ENCODE assay signal across 1 cellular context in the genomic region with DNA sequence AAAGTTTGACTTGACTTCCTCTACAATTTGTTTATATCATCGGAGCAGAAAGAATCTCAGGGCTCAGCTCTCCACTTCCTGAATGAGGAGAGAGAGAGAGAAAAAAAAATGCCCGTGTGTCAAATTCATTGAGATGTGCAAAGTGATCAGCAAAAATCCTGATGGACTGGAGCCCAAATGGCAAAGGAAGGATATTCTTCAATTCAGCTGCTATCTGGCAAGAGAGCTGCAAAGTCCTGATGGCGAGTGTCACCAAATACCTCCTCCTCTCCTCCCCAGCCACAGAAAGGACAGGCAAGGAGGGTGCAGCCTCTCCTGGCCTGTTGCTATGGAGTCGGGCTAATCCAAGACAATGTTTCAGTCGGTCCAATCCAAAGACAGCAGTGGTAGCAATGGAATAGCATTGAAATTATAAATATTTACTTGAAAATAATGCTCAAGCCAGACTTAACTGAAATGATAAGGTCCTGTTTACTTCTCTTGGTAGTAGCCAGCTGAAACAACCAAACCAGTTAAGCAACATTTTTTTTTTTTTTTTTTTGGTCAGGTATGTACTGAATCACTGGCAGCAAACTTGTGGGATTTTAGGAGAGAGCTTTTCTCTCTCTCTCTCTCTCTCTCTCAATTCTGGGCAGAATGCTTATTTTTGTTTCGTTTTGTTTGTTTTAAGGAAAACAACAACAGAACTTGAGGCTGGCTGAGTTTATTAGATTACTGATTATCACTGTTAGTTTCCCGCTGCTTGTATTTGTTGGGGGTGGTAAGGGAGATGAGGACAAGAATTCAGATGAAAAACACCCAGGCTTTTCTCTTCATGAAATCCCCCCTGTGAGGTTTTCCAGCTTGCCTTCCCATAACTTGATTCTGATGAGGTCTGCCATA.
TF ChIP-seq lines count a peak whose summit lies in the region.

No MANE protein-coding gene starts in this region.

TF ChIP-seq in HepG2, 621 proteins besides CTCF, POLR2A, EP300 and RAD21 (continued from another document and continues in another):
- peak; percentile 47; the same call in 1 of the 2 replicates for TF ChIP-seq ARID5B (CRISPR knock-in tag; IDR thresholded peaks at IDR 0.05)
- no peak for TF ChIP-seq ZNF776 (CRISPR knock-in tag; IDR thresholded peaks at IDR 0.05)
- TF ChIP-seq, protein P1, sequence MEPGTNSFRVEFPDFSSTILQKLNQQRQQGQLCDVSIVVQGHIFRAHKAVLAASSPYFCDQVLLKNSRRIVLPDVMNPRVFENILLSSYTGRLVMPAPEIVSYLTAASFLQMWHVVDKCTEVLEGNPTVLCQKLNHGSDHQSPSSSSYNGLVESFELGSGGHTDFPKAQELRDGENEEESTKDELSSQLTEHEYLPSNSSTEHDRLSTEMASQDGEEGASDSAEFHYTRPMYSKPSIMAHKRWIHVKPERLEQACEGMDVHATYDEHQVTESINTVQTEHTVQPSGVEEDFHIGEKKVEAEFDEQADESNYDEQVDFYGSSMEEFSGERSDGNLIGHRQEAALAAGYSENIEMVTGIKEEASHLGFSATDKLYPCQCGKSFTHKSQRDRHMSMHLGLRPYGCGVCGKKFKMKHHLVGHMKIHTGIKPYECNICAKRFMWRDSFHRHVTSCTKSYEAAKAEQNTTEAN (CRISPR knock-in tag; conservative IDR thresholded peaks at IDR 0.05), result 0 out of 2 replicates have a peak, but pooled peaks have one; percentile 7
- 0 out of 2 replicates have a peak, but pooled peaks have one; percentile 15 for TF ChIP-seq ZNF331 (CRISPR knock-in tag; IDR thresholded peaks at IDR 0.05)
- TF ChIP-seq NFE2L2 (IDR thresholded peaks at IDR 0.05; ENCODE audit: low read length), result no peak
- no peak for TF ChIP-seq ARID3A (IDR thresholded peaks at IDR 0.05; ENCODE audit: low read depth, low read length)
- peak; percentile 29; the same call in 1 of the 2 replicates for TF ChIP-seq FOXA3 (CRISPR knock-in tag; IDR thresholded peaks at IDR 0.05)
- TF ChIP-seq ZNF775 (CRISPR knock-in tag; IDR thresholded peaks at IDR 0.05; ENCODE audit: borderline replicate concordance), result no peak
- no peak for TF ChIP-seq FOXP1 (IDR thresholded peaks at IDR 0.05)
- TF ChIP-seq FOXP1 (CRISPR knock-in tag; IDR thresholded peaks at IDR 0.05), result peak; percentile 75
- TF ChIP-seq NCOA5 (CRISPR knock-in tag; IDR thresholded peaks at IDR 0.05), result no peak
- no peak for TF ChIP-seq ZFP82 (CRISPR knock-in tag; IDR thresholded peaks at IDR 0.05; ENCODE audit: borderline replicate concordance)
- TF ChIP-seq ZMYM3 (CRISPR knock-in tag; IDR thresholded peaks at IDR 0.05), result 0 out of 2 replicates have a peak, but pooled peaks have one; percentile 29
- TF ChIP-seq, protein P2, sequence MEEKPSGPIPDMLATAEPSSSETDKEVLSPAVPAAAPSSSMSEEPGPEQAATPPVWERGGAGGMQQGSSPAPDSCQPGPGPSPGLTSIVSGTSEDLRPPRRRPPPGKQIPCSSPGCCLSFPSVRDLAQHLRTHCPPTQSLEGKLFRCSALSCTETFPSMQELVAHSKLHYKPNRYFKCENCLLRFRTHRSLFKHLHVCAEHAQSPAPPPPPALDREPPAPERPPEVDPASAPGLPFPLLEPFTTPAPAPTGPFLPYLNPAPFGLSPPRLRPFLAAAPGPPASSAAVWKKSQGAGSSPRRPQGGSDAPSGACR (CRISPR knock-in tag; IDR thresholded peaks at IDR 0.05), result no peak
- TF ChIP-seq, protein P3, sequence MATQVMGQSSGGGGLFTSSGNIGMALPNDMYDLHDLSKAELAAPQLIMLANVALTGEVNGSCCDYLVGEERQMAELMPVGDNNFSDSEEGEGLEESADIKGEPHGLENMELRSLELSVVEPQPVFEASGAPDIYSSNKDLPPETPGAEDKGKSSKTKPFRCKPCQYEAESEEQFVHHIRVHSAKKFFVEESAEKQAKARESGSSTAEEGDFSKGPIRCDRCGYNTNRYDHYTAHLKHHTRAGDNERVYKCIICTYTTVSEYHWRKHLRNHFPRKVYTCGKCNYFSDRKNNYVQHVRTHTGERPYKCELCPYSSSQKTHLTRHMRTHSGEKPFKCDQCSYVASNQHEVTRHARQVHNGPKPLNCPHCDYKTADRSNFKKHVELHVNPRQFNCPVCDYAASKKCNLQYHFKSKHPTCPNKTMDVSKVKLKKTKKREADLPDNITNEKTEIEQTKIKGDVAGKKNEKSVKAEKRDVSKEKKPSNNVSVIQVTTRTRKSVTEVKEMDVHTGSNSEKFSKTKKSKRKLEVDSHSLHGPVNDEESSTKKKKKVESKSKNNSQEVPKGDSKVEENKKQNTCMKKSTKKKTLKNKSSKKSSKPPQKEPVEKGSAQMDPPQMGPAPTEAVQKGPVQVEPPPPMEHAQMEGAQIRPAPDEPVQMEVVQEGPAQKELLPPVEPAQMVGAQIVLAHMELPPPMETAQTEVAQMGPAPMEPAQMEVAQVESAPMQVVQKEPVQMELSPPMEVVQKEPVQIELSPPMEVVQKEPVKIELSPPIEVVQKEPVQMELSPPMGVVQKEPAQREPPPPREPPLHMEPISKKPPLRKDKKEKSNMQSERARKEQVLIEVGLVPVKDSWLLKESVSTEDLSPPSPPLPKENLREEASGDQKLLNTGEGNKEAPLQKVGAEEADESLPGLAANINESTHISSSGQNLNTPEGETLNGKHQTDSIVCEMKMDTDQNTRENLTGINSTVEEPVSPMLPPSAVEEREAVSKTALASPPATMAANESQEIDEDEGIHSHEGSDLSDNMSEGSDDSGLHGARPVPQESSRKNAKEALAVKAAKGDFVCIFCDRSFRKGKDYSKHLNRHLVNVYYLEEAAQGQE (IDR thresholded peaks at IDR 0.05; ENCODE audit: borderline replicate concordance in 1 of 2, low read depth in 1 of 2, low read length in 2 of 2), result no peak
- peak; percentile 62 for TF ChIP-seq SAP130 (CRISPR knock-in tag; IDR thresholded peaks at IDR 0.05; ENCODE audit: low read depth)
- TF ChIP-seq ZNF772 (CRISPR knock-in tag; IDR thresholded peaks at IDR 0.05), result no peak
- TF ChIP-seq HOXA3 (CRISPR knock-in tag; IDR thresholded peaks at IDR 0.05), result no peak
- peak; percentile 40; the same call in 1 of the 2 replicates for TF ChIP-seq HDAC2 (CRISPR knock-in tag; IDR thresholded peaks at IDR 0.05)
- TF ChIP-seq CREB1 (IDR thresholded peaks at IDR 0.05), result no peak
- 0 out of 2 replicates have a peak, but pooled peaks have one; percentile 20 for TF ChIP-seq CREB1 (CRISPR knock-in tag; IDR thresholded peaks at IDR 0.05)
- TF ChIP-seq SMARCE1 (IDR thresholded peaks at IDR 0.05; ENCODE audit: borderline replicate concordance), result no peak
- TF ChIP-seq DPF2 (CRISPR knock-in tag; IDR thresholded peaks at IDR 0.05; ENCODE audit: borderline replicate concordance, low read depth), result 0 out of 2 replicates have a peak, but pooled peaks have one; percentile 11
- TF ChIP-seq HOXA5 (CRISPR knock-in tag; IDR thresholded peaks at IDR 0.05), result 0 out of 2 replicates have a peak, but pooled peaks have one; percentile 0
- no peak for TF ChIP-seq TP53 (CRISPR knock-in tag; conservative IDR thresholded peaks at IDR 0.05)
- no peak for TF ChIP-seq ZNF614 (CRISPR knock-in tag; IDR thresholded peaks at IDR 0.05; ENCODE audit: borderline replicate concordance)
- peak; percentile 53; the same call in 1 of the 2 replicates for TF ChIP-seq ZNF644 (CRISPR knock-in tag; IDR thresholded peaks at IDR 0.05; ENCODE audit: low read depth)
- no peak for TF ChIP-seq MXI1 (IDR thresholded peaks at IDR 0.05; ENCODE audit: borderline replicate concordance, low read depth, low read length)
- 0 out of 2 replicates have a peak, but pooled peaks have one; percentile 15 for TF ChIP-seq SNAI1 (CRISPR knock-in tag; IDR thresholded peaks at IDR 0.05; ENCODE audit: borderline replicate concordance)
- TF ChIP-seq ZNF768 (CRISPR knock-in tag; IDR thresholded peaks at IDR 0.05), result no peak
- 0 out of 2 replicates have a peak, but pooled peaks have one; percentile 30 for TF ChIP-seq IRF2 (CRISPR knock-in tag; IDR thresholded peaks at IDR 0.05)
- TF ChIP-seq, protein P4, sequence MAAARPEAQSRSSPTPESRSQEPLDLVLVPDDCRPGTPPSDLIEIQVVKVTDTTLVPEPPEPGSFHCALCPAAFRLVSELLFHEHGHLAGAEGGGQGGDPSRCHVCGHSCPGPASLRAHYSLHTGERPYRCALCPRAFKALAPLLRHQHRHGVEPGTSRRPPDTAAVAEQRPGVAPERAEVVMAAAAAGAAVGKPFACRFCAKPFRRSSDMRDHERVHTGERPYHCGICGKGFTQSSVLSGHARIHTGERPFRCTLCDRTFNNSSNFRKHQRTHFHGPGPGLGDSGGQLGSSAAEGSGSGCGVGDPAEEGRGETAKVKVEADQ (CRISPR knock-in tag; IDR thresholded peaks at IDR 0.05; ENCODE audit: borderline replicate concordance), result no peak
- TF ChIP-seq, protein P5, sequence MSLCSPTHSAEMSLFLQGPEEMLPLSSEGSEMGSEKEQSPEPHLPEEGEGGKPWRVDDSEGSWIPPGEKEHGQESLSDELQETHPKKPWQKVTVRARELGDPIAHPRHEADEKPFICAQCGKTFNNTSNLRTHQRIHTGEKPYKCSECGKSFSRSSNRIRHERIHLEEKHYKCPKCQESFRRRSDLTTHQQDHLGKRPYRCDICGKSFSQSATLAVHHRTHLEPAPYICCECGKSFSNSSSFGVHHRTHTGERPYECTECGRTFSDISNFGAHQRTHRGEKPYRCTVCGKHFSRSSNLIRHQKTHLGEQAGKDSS (CRISPR knock-in tag; IDR thresholded peaks at IDR 0.05; ENCODE audit: borderline replicate concordance, low read depth), result no peak
- TF ChIP-seq, protein P6, sequence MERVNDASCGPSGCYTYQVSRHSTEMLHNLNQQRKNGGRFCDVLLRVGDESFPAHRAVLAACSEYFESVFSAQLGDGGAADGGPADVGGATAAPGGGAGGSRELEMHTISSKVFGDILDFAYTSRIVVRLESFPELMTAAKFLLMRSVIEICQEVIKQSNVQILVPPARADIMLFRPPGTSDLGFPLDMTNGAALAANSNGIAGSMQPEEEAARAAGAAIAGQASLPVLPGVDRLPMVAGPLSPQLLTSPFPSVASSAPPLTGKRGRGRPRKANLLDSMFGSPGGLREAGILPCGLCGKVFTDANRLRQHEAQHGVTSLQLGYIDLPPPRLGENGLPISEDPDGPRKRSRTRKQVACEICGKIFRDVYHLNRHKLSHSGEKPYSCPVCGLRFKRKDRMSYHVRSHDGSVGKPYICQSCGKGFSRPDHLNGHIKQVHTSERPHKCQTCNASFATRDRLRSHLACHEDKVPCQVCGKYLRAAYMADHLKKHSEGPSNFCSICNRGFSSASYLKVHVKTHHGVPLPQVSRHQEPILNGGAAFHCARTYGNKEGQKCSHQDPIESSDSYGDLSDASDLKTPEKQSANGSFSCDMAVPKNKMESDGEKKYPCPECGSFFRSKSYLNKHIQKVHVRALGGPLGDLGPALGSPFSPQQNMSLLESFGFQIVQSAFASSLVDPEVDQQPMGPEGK (CRISPR knock-in tag; IDR thresholded peaks at IDR 0.05), result 0 out of 2 replicates have a peak, but pooled peaks have one; percentile 28
- TF ChIP-seq CBX1 (IDR thresholded peaks at IDR 0.05; ENCODE audit: low read depth), result no peak
- TF ChIP-seq MYNN (CRISPR knock-in tag; IDR thresholded peaks at IDR 0.05; ENCODE audit: low read depth), result no peak
- TF ChIP-seq, protein P7, sequence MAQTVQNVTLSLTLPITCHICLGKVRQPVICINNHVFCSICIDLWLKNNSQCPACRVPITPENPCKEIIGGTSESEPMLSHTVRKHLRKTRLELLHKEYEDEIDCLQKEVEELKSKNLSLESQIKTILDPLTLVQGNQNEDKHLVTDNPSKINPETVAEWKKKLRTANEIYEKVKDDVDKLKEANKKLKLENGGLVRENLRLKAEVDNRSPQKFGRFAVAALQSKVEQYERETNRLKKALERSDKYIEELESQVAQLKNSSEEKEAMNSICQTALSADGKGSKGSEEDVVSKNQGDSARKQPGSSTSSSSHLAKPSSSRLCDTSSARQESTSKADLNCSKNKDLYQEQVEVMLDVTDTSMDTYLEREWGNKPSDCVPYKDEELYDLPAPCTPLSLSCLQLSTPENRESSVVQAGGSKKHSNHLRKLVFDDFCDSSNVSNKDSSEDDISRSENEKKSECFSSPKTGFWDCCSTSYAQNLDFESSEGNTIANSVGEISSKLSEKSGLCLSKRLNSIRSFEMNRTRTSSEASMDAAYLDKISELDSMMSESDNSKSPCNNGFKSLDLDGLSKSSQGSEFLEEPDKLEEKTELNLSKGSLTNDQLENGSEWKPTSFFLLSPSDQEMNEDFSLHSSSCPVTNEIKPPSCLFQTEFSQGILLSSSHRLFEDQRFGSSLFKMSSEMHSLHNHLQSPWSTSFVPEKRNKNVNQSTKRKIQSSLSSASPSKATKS (CRISPR knock-in tag; IDR thresholded peaks at IDR 0.05), result no peak
- TF ChIP-seq ZNF891 (CRISPR knock-in tag; IDR thresholded peaks at IDR 0.05), result no peak
